ENCODE assay signal across 8 cellular contexts in genomic region chr9:72524820-72525539, GRCh38. TPM values are rescaled to one million over a fixed set of nuclear protein-coding genes. Genes with fewer than 3 reads are reported as not detected.
DNase-seq lines count a peak whose midpoint lies in the region; TF ChIP-seq lines count a peak whose summit lies in the region.

No MANE protein-coding gene starts in this region.

- WGBS in endodermal cell (ENCODE audit: insufficient coverage in 1 of 2, insufficient read length in 1 of 2), 2 experiments: 83 to 95% methylated on average over 1 to 8 of the region's 9 CpGs
- no CpG with 5 or more reads among the region's 9 CpGs for WGBS in neuronal stem cell (ENCODE audit: extremely low coverage in 2 of 2, insufficient read length in 2 of 2, insufficient replicate concordance in 1 of 2), 2 donors

- no peak overlapping the region for H3K23ac ChIP-seq in neuronal stem cell (ENCODE audit: low read depth, low read length, poor library complexity)

- H3K4me3 Mint-ChIP-seq in endodermal cell: no peak overlapping the region

- H3K4me3 ChIP-seq in endodermal cell (ENCODE audit: low read length): no peak overlapping the region
- no peak overlapping the region for H3K4me3 ChIP-seq in neuronal stem cell (ENCODE audit: low read length in 2 of 2)

- TF ChIP-seq CTCF in endodermal cell (conservative IDR thresholded peaks at IDR 0.05): no peak

- no peaks in the 10 kb centered on the region for H3K27me3 ChIP-seq in endodermal cell (ENCODE audit: control insufficient read depth, insufficient read depth, low read length, poor library complexity, severe bottlenecking)
- H3K27me3 ChIP-seq in neuronal stem cell (ENCODE audit: control insufficient read depth in 3 of 3, insufficient read depth in 3 of 3, low read depth in 1 of 3, low read length in 3 of 3): no peaks in the 10 kb centered on the region

- H2BK15ac ChIP-seq in neuronal stem cell (ENCODE audit: low read length): no peak overlapping the region

- H2BK12ac ChIP-seq in neuronal stem cell (ENCODE audit: low read length): no peak overlapping the region

- H3K18ac ChIP-seq in neuronal stem cell (ENCODE audit: low read length): no peak overlapping the region

- H2AFZ ChIP-seq in neuronal stem cell (ENCODE audit: low read length): peak overlapping the region; percentile 26

- no peak overlapping the region for H2AK5ac ChIP-seq in neuronal stem cell (ENCODE audit: low read depth, low read length)

- no peaks in the 10 kb centered on the region for H3K9me3 ChIP-seq in endodermal cell (ENCODE audit: control insufficient read depth, low read length)
- no peaks in the 10 kb centered on the region for H3K9me3 ChIP-seq in neuronal stem cell (replicated peaks in 1 of 2; ENCODE audit: control insufficient read depth in 2 of 2, insufficient read depth in 1 of 2, low read depth in 1 of 2, low read length in 2 of 2)

- H2BK120ac ChIP-seq in neuronal stem cell (ENCODE audit: low read depth, low read length): no peak overlapping the region

- DNase-seq in ELR (ENCODE audit: low read depth): peak; percentile 99
- peak; percentile 8 for DNase-seq in GOT3 (lab: John Stamatoyannopoulos, UW)
- DNase-seq in RKO (ENCODE audit: low spot score): peak; percentile 79
- DNase-seq in endodermal cell: peak; percentile 67
- peak; percentile 29 for DNase-seq in neuronal stem cell (ENCODE audit: low spot score)
- DNase-seq in GM19238 (ENCODE audit: insufficient read length, low spot score): no peak
- DNase-seq in inferior parietal cortex (ENCODE audit: extremely low spot score): no peak
- DNase-seq in NCI-H146 (lab: John Stamatoyannopoulos, UW): no peak

- H3K4ac ChIP-seq in neuronal stem cell (ENCODE audit: low read length): no peak overlapping the region

- H3K14ac ChIP-seq in neuronal stem cell (ENCODE audit: low read length): no peak overlapping the region

- no peaks in the 10 kb centered on the region for H3K27me3 Mint-ChIP-seq in endodermal cell (ENCODE audit: insufficient read depth)

- H3K9ac ChIP-seq in endodermal cell (ENCODE audit: extremely low read depth, low read length, poor library complexity, severe bottlenecking) (no peak overlapping the region), neuronal stem cell (ENCODE audit: low read depth, low read length, poor library complexity) (no peak overlapping the region)

- H3K27ac ChIP-seq in endodermal cell (ENCODE audit: low read depth, low read length) (no peak overlapping the region), neuronal stem cell (replicated peaks; ENCODE audit: low read length) (peak overlapping the region; percentile 33)

- H3K4me1 Mint-ChIP-seq in endodermal cell: peaks cover 12% of the 10 kb centered on the region

- no peak overlapping the region for H3K27ac Mint-ChIP-seq in endodermal cell

- no peak overlapping the region for H4K91ac ChIP-seq in neuronal stem cell (ENCODE audit: low read depth, low read length, poor library complexity)

- H3K9me3 Mint-ChIP-seq in endodermal cell: no peaks in the 10 kb centered on the region

- no peaks in the 10 kb centered on the region for H3K79me1 ChIP-seq in neuronal stem cell (ENCODE audit: low read depth, low read length)

- no peak overlapping the region for H2BK5ac ChIP-seq in neuronal stem cell (ENCODE audit: low read length)

- no peak overlapping the region for H4K8ac ChIP-seq in neuronal stem cell (ENCODE audit: low read depth, low read length)

- H3K36me3 ChIP-seq in endodermal cell (ENCODE audit: control insufficient read depth, insufficient read depth, low read length) (no peaks in the 10 kb centered on the region), neuronal stem cell (replicated peaks in 1 of 2; ENCODE audit: control insufficient read depth in 2 of 2, insufficient read depth in 2 of 2, low read length in 2 of 2) (no peaks in the 10 kb centered on the region)

- H3K36me3 Mint-ChIP-seq in endodermal cell (ENCODE audit: low read depth): no peaks in the 10 kb centered on the region

- H3K4me2 ChIP-seq in neuronal stem cell (ENCODE audit: insufficient read depth, low read length, poor library complexity, severe bottlenecking): no peak overlapping the region

- H3K4me1 ChIP-seq in endodermal cell (ENCODE audit: control insufficient read depth, insufficient read depth, low read length) (no peaks in the 10 kb centered on the region), neuronal stem cell (ENCODE audit: control insufficient read depth in 2 of 2, insufficient read depth in 1 of 2, low read depth in 1 of 2, low read length in 2 of 2) (peaks cover 14% of the 10 kb centered on the region in 2 donors)

RNA-seq across cellular contexts. Expression of gene TMC1, which starts 3.6 kb away (rescaled TPM):
- under 1 TPM in 1 of 2 donors, not detected in 1; 0.09 TPM for total RNA-seq in endodermal cell
- not detected for polyA plus RNA-seq in endodermal cell (2013, experiment 1 of 2)
- not detected for polyA plus RNA-seq in endodermal cell (2013, experiment 2 of 2)
- polyA plus RNA-seq in neuronal stem cell (2013, experiment 1 of 2): not detected
- polyA plus RNA-seq in neuronal stem cell (2013, experiment 2 of 2): 0.01 TPM

Comparison
In these comparisons a context has a peak if more than half of its experiments do, and no peak if none do; other contexts are left out.
1. DNase-seq: peak in ELR (single experiment), GOT3 (single experiment), RKO (single experiment), endodermal cell (single experiment) and neuronal stem cell (single experiment); none in GM19238 (single experiment), inferior parietal cortex (single experiment) and NCI-H146 (single experiment).